Comparison of ENCODE assay signal across 12 cellular contexts in genomic region chr5:133370904-133371303, GRCh38.
"Had no signal": no experiment of that assay in that cellular context is flagged by ENCODE, and none has a peak within 500 bp of the region (broad histone marks: within the 10 kb centered on the region; RNA-seq: fewer than 3 reads in every experiment).

No MANE protein-coding gene starts in this region.

- H3K9me3 ChIP-seq: gastrocnemius medialis, heart right ventricle, neutrophil, tibial artery had no signal

- H3K4me1 Mint-ChIP-seq: naive B cell had no signal

- H3K4me3 Mint-ChIP-seq: T-helper 1 cell treated with Interleukin-12 subunit alpha and Interleukin-12 subunit beta and Interleukin-4 antibody, amounts not matched to agents 30 μg/mL and 1 μg/mL, for 36 hours had no signal

- H3K36me3 ChIP-seq: gastrocnemius medialis, heart right ventricle, neutrophil, tibial artery had no signal

- H3K27ac ChIP-seq: gastrocnemius medialis, heart right ventricle, neutrophil, tibial artery had no signal

- ATAC-seq: gastrocnemius medialis had no signal

- H3K4me1 ChIP-seq: gastrocnemius medialis, tibial artery had no signal

- H3K4me3 ChIP-seq: gastrocnemius medialis, heart right ventricle, smooth muscle cell, tibial artery had no signal

- H3K27me3 ChIP-seq: gastrocnemius medialis, neutrophil had no signal

- H3K27ac Mint-ChIP-seq: T-helper 1 cell treated with Interleukin-12 subunit alpha and Interleukin-12 subunit beta and Interleukin-4 antibody, amounts not matched to agents 30 μg/mL and 1 μg/mL, for 36 hours had no signal

- DNase-seq: activated CD4-positive, alpha-beta T cell treated with anti-CD3 and anti-CD28 coated beads, Interleukin-2, amount 50 U/mL, for 1 hour; activated T-cell treated with anti-CD3 and anti-CD28 coated beads, Interleukin-2, amount 50 U/mL, for 48 hours; aorta; gastrocnemius medialis; heart right ventricle; midbrain; naive B cell; right cardiac atrium had no signal

- H3K4me2 ChIP-seq: smooth muscle cell had no signal
